ENCODE assay signal across 15 cellular contexts in the genomic region with DNA sequence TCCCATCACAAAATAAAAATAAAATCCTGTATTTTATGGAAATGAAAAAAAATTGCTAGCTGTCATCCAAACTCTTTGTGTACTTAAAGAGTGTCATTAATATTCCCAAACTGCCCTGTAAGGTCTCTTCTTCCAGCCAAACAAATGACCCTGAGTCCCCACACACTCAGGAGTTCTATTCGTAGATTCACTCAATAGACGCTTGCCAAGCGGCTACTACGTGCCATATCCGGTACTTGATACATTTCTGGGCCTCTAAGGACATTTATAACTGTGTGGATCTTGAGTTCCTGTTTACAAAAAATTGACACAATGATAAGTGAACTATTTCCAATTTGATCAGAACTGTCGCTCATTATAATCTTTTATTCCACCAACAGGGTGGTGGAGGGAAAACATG.
DNase-seq lines count a peak whose midpoint lies in the region; ATAC-seq and TF ChIP-seq lines count a peak whose summit lies in the region.
"Had no signal": no experiment of that assay in that cellular context is flagged by ENCODE, and none has a peak within 500 bp of the region (broad histone marks: within the 10 kb centered on the region; RNA-seq: fewer than 3 reads in every experiment).

No MANE protein-coding gene starts in this region.

- H3K4me1 ChIP-seq in adrenal gland (replicated peaks in 1 of 2) (peaks cover 0 to 16% of the 10 kb centered on the region in 2 donors), left ventricle myocardium inferior (peaks cover 40% of the 10 kb centered on the region), subcutaneous abdominal adipose tissue (ENCODE audit: control insufficient read depth in 5 of 5, insufficient read depth in 5 of 5, low read length in 5 of 5) (peaks cover 0 to 28% (median 12%) of the 10 kb centered on the region in 5 donors)

- no peaks in the 10 kb centered on the region for H3K27me3 Mint-ChIP-seq in neural crest cell (ENCODE audit: low read depth)
- H3K27me3 Mint-ChIP-seq: CD8-positive, alpha-beta memory T cell had no signal

- H3K9me3 ChIP-seq in adrenal gland (replicated peaks in 1 of 3), result no peaks in the 10 kb centered on the region
- no peaks in the 10 kb centered on the region for H3K9me3 ChIP-seq in left ventricle myocardium inferior (replicated peaks)
- no peaks in the 10 kb centered on the region for H3K9me3 ChIP-seq in subcutaneous abdominal adipose tissue (ENCODE audit: control insufficient read depth in 5 of 5, low read length in 5 of 5)

- peaks cover 2% of the 10 kb centered on the region for H3K9me3 Mint-ChIP-seq in neural crest cell
- H3K9me3 Mint-ChIP-seq: CD8-positive, alpha-beta memory T cell had no signal

- H3K36me3 ChIP-seq in adrenal gland (replicated peaks in 1 of 2), result no peaks in the 10 kb centered on the region
- no peaks in the 10 kb centered on the region for H3K36me3 ChIP-seq in left ventricle myocardium inferior
- H3K36me3 ChIP-seq in subcutaneous abdominal adipose tissue (ENCODE audit: control insufficient read depth in 5 of 5, insufficient read depth in 5 of 5, low read length in 5 of 5), result no peaks in the 10 kb centered on the region

- H3K27ac ChIP-seq in adrenal gland (peak overlapping the region in 1 of 5 donors; percentile 18), left ventricle myocardium inferior (replicated peaks) (peak overlapping the region; percentile 72), subcutaneous abdominal adipose tissue (ENCODE audit: low read depth, low read length) (peak overlapping the region; percentile 34)

- peaks cover 48% of the 10 kb centered on the region for H3K4me1 Mint-ChIP-seq in neural crest cell

- H3K36me3 Mint-ChIP-seq in neural crest cell (ENCODE audit: low read depth), result no peaks in the 10 kb centered on the region

- H3K27me3 ChIP-seq in adrenal gland (no peaks in the 10 kb centered on the region), left ventricle myocardium inferior (ENCODE audit: low read depth) (no peaks in the 10 kb centered on the region), subcutaneous abdominal adipose tissue (ENCODE audit: control insufficient read depth in 5 of 5, insufficient read depth in 4 of 5, low read length in 5 of 5) (no peaks in the 10 kb centered on the region)
- H3K27me3 ChIP-seq: MG63 had no signal

- no peak for TF ChIP-seq POLR2A in adrenal gland (IDR thresholded peaks at IDR 0.05)

- no peak overlapping the region for H3K4me3 ChIP-seq in adrenal gland
- H3K4me3 ChIP-seq in left ventricle myocardium inferior, result no peak overlapping the region
- H3K4me3 ChIP-seq in subcutaneous abdominal adipose tissue (ENCODE audit: low read depth in 1 of 5, low read length in 5 of 5), result no peak overlapping the region
- H3K4me3 ChIP-seq: MG63 had no signal

- H3K9ac ChIP-seq in subcutaneous abdominal adipose tissue (ENCODE audit: low read length in 5 of 5), result peak overlapping the region in 1 of 5 donors; percentile 18

- no peak overlapping the region for H3K4me3 Mint-ChIP-seq in neural crest cell
- H3K4me3 Mint-ChIP-seq: CD8-positive, alpha-beta memory T cell had no signal

- DNase-seq in adrenal gland (peak in 5 of 7 donors; percentile 11 to 60 (median 26)), left ventricle myocardium inferior (no peak), neural crest cell (ENCODE audit: low read depth, low spot score) (no peak), NOMO-1 treated with DMSO at 0.1 percent for 48 hours (lab: John Stamatoyannopoulos, UW; ENCODE audit: unreplicated experiment) (no peak), hypothalamus (lab: John Stamatoyannopoulos, UW) (no peak)
- DNase-seq in stimulated activated naive CD4-positive, alpha-beta T cell treated with Interleukin-2 at 50 U/mL for 16 hours (lab: John Stamatoyannopoulos, UW), result no peak
- DNase-seq: CD8-positive, alpha-beta memory T cell; GF-D8; MG63; NCI-H1417; NCI-H2029; NCI-H510A; SIG-M5 had no signal

- ATAC-seq in HG03439 (IDR thresholded peaks at IDR 0.05; ENCODE audit: unreplicated experiment), result no peak

- 44 to 74% (median 60%) methylated on average over 6 of the region's 6 CpGs for WGBS in adrenal gland, 4 donors

- intact Hi-C loops in adrenal gland (cut with DNase I) (no loop called here), left ventricle myocardium inferior (cut with micrococcal nuclease) (no loop called here)

- TF ChIP-seq CTCF in adrenal gland (IDR thresholded peaks at IDR 0.05) (no peak), left ventricle myocardium inferior (IDR thresholded peaks at IDR 0.05; ENCODE audit: borderline replicate concordance) (no peak), neural crest cell (conservative IDR thresholded peaks at IDR 0.05) (no peak)

- H3K27ac Mint-ChIP-seq in neural crest cell (ENCODE audit: unreplicated experiment), result peak overlapping the region; percentile 78

Comparison
In these comparisons a context has a peak if more than half of its experiments do, and no peak if none do; other contexts are left out.
1. DNase-seq: peak in adrenal gland (5 of 7); none in left ventricle myocardium inferior (single experiment), neural crest cell (single experiment), NOMO-1 treated with DMSO at 0.1 percent for 48 hours (single experiment), hypothalamus (0 of 51) and stimulated activated naive CD4-positive, alpha-beta T cell treated with Interleukin-2 at 50 U/mL for 16 hours (single experiment).